13 cellular contexts compared by ENCODE assay signal in genomic region chr10:34824870-34825269, GRCh38. TPM values are rescaled to one million over a fixed set of nuclear protein-coding genes. Genes with fewer than 3 reads are reported as not detected.
DNase-seq lines count a peak whose midpoint lies in the region; ATAC-seq, FAIRE-seq and TF ChIP-seq lines count a peak whose summit lies in the region.
"Had no signal": no experiment of that assay in that cellular context is flagged by ENCODE, and none has a peak within 500 bp of the region (broad histone marks: within the 10 kb centered on the region; RNA-seq: fewer than 3 reads in every experiment).

No MANE protein-coding gene starts in this region.

- 64 to 67% methylated on average over 2 of the region's 2 CpGs for WGBS in tibial nerve, 2 donors

- H3K4me3 ChIP-seq in bronchial epithelial cell (ENCODE audit: low read depth, low read length) (no peak overlapping the region), left lung (no peak overlapping the region), tibial nerve (no peak overlapping the region)
- H3K4me3 ChIP-seq: PC-9 had no signal

- no peak for FAIRE-seq in bronchial epithelial cell (lab: Jason Lieb, UNC)
- FAIRE-seq: colon had no signal

- no peaks in the 10 kb centered on the region for H3K9me3 Mint-ChIP-seq in HFFc6
- no peaks in the 10 kb centered on the region for H3K9me3 Mint-ChIP-seq in activated naive CD4-positive, alpha-beta T cell treated with anti-CD3 and anti-CD28 coated beads for 36 hours
- no peaks in the 10 kb centered on the region for H3K9me3 Mint-ChIP-seq in mesothelial cell of epicardium
- H3K9me3 Mint-ChIP-seq: stimulated activated naive B cell treated with anti-CD40 and anti-IgM and Interleukin-4, amounts not matched to agents 10 μg/mL and 1 μg/mL and 100 μg/mL, for 72 hours had no signal

- H3K4me1 ChIP-seq in left lung (no peaks in the 10 kb centered on the region), tibial nerve (no peaks in the 10 kb centered on the region)

- TF ChIP-seq EP300 in tibial nerve (IDR thresholded peaks at IDR 0.05) = no peak

- H3K27ac Mint-ChIP-seq in HFFc6 = no peak overlapping the region
- H3K27ac Mint-ChIP-seq in activated naive CD4-positive, alpha-beta T cell treated with anti-CD3 and anti-CD28 coated beads for 36 hours = no peak overlapping the region
- H3K27ac Mint-ChIP-seq in mesothelial cell of epicardium = no peak overlapping the region
- H3K27ac Mint-ChIP-seq: stimulated activated naive B cell treated with anti-CD40 and anti-IgM and Interleukin-4, amounts not matched to agents 10 μg/mL and 1 μg/mL and 100 μg/mL, for 72 hours had no signal

- H3K9me3 ChIP-seq in left lung (no peaks in the 10 kb centered on the region), tibial nerve (no peaks in the 10 kb centered on the region)

- peaks cover 15% of the 10 kb centered on the region for H3K4me1 Mint-ChIP-seq in HFFc6 (ENCODE audit: low read depth)
- H3K4me1 Mint-ChIP-seq in activated naive CD4-positive, alpha-beta T cell treated with anti-CD3 and anti-CD28 coated beads for 36 hours (ENCODE audit: low read depth) = peaks cover 1% of the 10 kb centered on the region
- H3K4me1 Mint-ChIP-seq in mesothelial cell of epicardium = no peaks in the 10 kb centered on the region
- H3K4me1 Mint-ChIP-seq: stimulated activated naive B cell treated with anti-CD40 and anti-IgM and Interleukin-4, amounts not matched to agents 10 μg/mL and 1 μg/mL and 100 μg/mL, for 72 hours had no signal

- no peak for TF ChIP-seq POLR2A in tibial nerve (IDR thresholded peaks at IDR 0.05)

- H3K36me3 ChIP-seq in bronchial epithelial cell (ENCODE audit: control insufficient read depth, insufficient read depth, low read length) (no peaks in the 10 kb centered on the region), left lung (no peaks in the 10 kb centered on the region), tibial nerve (no peaks in the 10 kb centered on the region)

- H3K36me3 Mint-ChIP-seq in HFFc6 (ENCODE audit: low read depth) = no peaks in the 10 kb centered on the region
- H3K36me3 Mint-ChIP-seq in activated naive CD4-positive, alpha-beta T cell treated with anti-CD3 and anti-CD28 coated beads for 36 hours (ENCODE audit: low read depth) = no peaks in the 10 kb centered on the region
- no peaks in the 10 kb centered on the region for H3K36me3 Mint-ChIP-seq in mesothelial cell of epicardium
- H3K36me3 Mint-ChIP-seq: stimulated activated naive B cell treated with anti-CD40 and anti-IgM and Interleukin-4, amounts not matched to agents 10 μg/mL and 1 μg/mL and 100 μg/mL, for 72 hours had no signal

- H3K27me3 ChIP-seq in bronchial epithelial cell (ENCODE audit: control insufficient read depth, insufficient read depth, low read length) (no peaks in the 10 kb centered on the region), left lung (no peaks in the 10 kb centered on the region), tibial nerve (no peaks in the 10 kb centered on the region)

- H3K27me3 Mint-ChIP-seq in HFFc6 (ENCODE audit: insufficient read depth) (peaks cover 7% of the 10 kb centered on the region), mesothelial cell of epicardium (ENCODE audit: low read depth) (peaks cover 43% of the 10 kb centered on the region)
- H3K27me3 Mint-ChIP-seq in activated naive CD4-positive, alpha-beta T cell treated with anti-CD3 and anti-CD28 coated beads for 36 hours (ENCODE audit: low read depth) = peaks cover 8% of the 10 kb centered on the region

- intact Hi-C loops in left lung (cut with DNase I) = no loop called here
- intact Hi-C loops in activated naive CD4-positive, alpha-beta T cell treated with anti-CD3 and anti-CD28 coated beads for 36 hours (cut with micrococcal nuclease) = no loop called here

- H3K4me3 Mint-ChIP-seq in HFFc6 = no peak overlapping the region
- no peak overlapping the region for H3K4me3 Mint-ChIP-seq in activated naive CD4-positive, alpha-beta T cell treated with anti-CD3 and anti-CD28 coated beads for 36 hours
- no peak overlapping the region for H3K4me3 Mint-ChIP-seq in mesothelial cell of epicardium
- H3K4me3 Mint-ChIP-seq: stimulated activated naive B cell treated with anti-CD40 and anti-IgM and Interleukin-4, amounts not matched to agents 10 μg/mL and 1 μg/mL and 100 μg/mL, for 72 hours had no signal

- CTCF ChIA-PET in activated naive CD4-positive, alpha-beta T cell treated with anti-CD3 and anti-CD28 coated beads for 36 hours (lab: Charles Lee) = interaction anchor here (1.0 kb wide), 1 partner anchor 80 kb away, joined by 14 read pairs; no protein-coding TSS in a partner anchor

- DNase-seq in AG08396 (ENCODE audit: low spot score) = peak; percentile 28
- DNase-seq in HFFc6 = no peak
- no peak for DNase-seq in bronchial epithelial cell (ENCODE audit: low read depth)
- no peak for DNase-seq in left lung
- no peak for DNase-seq in activated naive CD4-positive, alpha-beta T cell treated with anti-CD3 and anti-CD28 coated beads for 36 hours
- DNase-seq in hypothalamus (lab: John Stamatoyannopoulos, UW) = no peak
- DNase-seq in tibial nerve (ENCODE audit: low spot score in 2 of 2) = no peak
- no peak for DNase-seq in mesothelial cell of epicardium (ENCODE audit: low spot score in 2 of 2, unreplicated experiment in 2 of 2)
- DNase-seq: NCI-H2081; PC-9; stimulated activated naive B cell treated with anti-CD40 and anti-IgM and Interleukin-4, amounts not matched to agents 10 μg/mL and 1 μg/mL and 100 μg/mL, for 72 hours had no signal

- H3K27ac ChIP-seq in left lung (no peak overlapping the region), tibial nerve (no peak overlapping the region)
- H3K27ac ChIP-seq: C4-2B, PC-9 had no signal

- TF ChIP-seq CTCF in HFFc6 (IDR thresholded peaks at IDR 0.05) = peak; percentile 46; the same call in 1 of the 2 replicates
- TF ChIP-seq CTCF in bronchial epithelial cell (IDR thresholded peaks at IDR 0.05; ENCODE audit: insufficient read depth, low read length, severe bottlenecking) = peak; percentile 22
- TF ChIP-seq CTCF in left lung (IDR thresholded peaks at IDR 0.05) = no peak
- peak in 1 of 5 experiments; percentile 17 for TF ChIP-seq CTCF in tibial nerve (IDR thresholded peaks at IDR 0.05)
- TF ChIP-seq CTCF in mesothelial cell of epicardium (IDR thresholded peaks at IDR 0.05; ENCODE audit: unreplicated experiment) = no peak

- ATAC-seq in left lung = peak; percentile 46
- ATAC-seq: stimulated activated naive B cell treated with anti-CD40 and anti-IgM and Interleukin-4, amounts not matched to agents 10 μg/mL and 1 μg/mL and 100 μg/mL, for 72 hours had no signal

RNA-seq across cellular contexts. Expression of gene PARD3, which starts 9.8 kb away (rescaled TPM):
- total RNA-seq in HFFc6 (2021; fragmentation: NEBNext Ultra II Directional; extraction: Animal tissue kit (Norgen Biotek cat#: 25700)) = 10 to 100 TPM; 19.9 to 24.3 (median 23.1) TPM
- 78.2 and 98.2 TPM in 2 replicates for total RNA-seq in bronchial epithelial cell
- 10 to 100 TPM; 25.6 to 31.0 TPM for total RNA-seq in left lung
- total RNA-seq in activated naive CD4-positive, alpha-beta T cell treated with anti-CD3 and anti-CD28 coated beads for 36 hours = 1 to 10 TPM; 3.6 to 4.0 TPM
- total RNA-seq in tibial nerve = 10 to 100 TPM; 42.6 to 63.6 (median 55.2) TPM
- 68.6 to 73.4 TPM (median 73.2 TPM) in 3 replicates for total RNA-seq in mesothelial cell of epicardium

Comparison
In these comparisons a context has a peak if more than half of its experiments do, and no peak if none do; other contexts are left out.
1. CTCF ChIP-seq: peak in HFFc6 (single experiment) and bronchial epithelial cell (single experiment); none in left lung (0 of 2) and mesothelial cell of epicardium (single experiment).
2. RNA of gene PARD3, which starts 9.8 kb away (total RNA-seq): 78.2 to 98.2 TPM in bronchial epithelial cell, 68.6 to 73.4 TPM in mesothelial cell of epicardium, 42.6 to 63.6 TPM in tibial nerve, 25.6 to 31.0 TPM in left lung and 19.9 to 24.3 TPM in HFFc6; 3.6 to 4.0 TPM in activated naive CD4-positive, alpha-beta T cell treated with anti-CD3 and anti-CD28 coated beads for 36 hours; every median in the first group is over 4 times any median in the second.